ENCODE assay signal across 1 cellular context in the genomic region with DNA sequence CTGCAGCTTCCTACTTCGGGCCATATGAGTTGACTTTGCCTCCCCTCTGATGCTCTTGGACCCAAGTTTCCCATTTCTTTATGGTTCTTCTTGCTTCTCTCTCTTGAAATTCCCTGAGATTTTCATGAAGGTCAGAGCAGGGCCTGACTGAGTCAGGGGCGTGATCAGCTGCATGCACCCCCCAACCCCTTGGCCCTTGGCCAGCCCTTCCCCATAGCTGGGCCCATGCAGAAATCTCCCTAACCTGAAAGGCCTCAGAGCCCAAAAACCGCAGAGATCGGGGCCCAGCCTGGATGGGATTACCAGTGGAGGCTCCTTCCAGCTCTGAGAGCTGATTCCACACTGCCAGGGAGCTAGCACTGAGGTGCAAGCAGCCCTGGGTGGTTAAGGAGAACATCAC.
TF ChIP-seq lines count a peak whose summit lies in the region.

No MANE protein-coding gene starts in this region.

TF ChIP-seq in H1, 55 proteins besides CTCF, POLR2A, EP300 and RAD21:
- TF ChIP-seq SIN3A (conservative IDR thresholded peaks at IDR 0.05 in 1 of 2, IDR thresholded peaks at IDR 0.05 in 1 of 2; ENCODE audit: low read depth in 1 of 2, low read length in 2 of 2) (no peak), KDM1A (IDR thresholded peaks at IDR 0.05; ENCODE audit: borderline replicate concordance, low read length) (no peak), CHD2 (IDR thresholded peaks at IDR 0.05; ENCODE audit: low read length) (no peak), CBX5 (IDR thresholded peaks at IDR 0.05; ENCODE audit: low read depth, low read length) (no peak), RXRA (IDR thresholded peaks at IDR 0.05; ENCODE audit: insufficient read depth, low read depth, low read length) (no peak), TAF7 (optimal IDR thresholded peaks at IDR 0.05; ENCODE audit: borderline replicate concordance, low read depth, low read length) (no peak), RNF2 (IDR thresholded peaks at IDR 0.05; ENCODE audit: borderline replicate concordance, low read depth, low read length, missing control alignments, poor library complexity, severe bottlenecking) (no peak)
- TF ChIP-seq, protein P1, sequence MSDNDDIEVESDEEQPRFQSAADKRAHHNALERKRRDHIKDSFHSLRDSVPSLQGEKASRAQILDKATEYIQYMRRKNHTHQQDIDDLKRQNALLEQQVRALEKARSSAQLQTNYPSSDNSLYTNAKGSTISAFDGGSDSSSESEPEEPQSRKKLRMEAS (IDR thresholded peaks at IDR 0.05): no peak
- TF ChIP-seq, protein P2, sequence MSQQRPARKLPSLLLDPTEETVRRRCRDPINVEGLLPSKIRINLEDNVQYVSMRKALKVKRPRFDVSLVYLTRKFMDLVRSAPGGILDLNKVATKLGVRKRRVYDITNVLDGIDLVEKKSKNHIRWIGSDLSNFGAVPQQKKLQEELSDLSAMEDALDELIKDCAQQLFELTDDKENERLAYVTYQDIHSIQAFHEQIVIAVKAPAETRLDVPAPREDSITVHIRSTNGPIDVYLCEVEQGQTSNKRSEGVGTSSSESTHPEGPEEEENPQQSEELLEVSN (IDR thresholded peaks at IDR 0.05): no peak
